ENCODE assay signal across 28 cellular contexts in the genomic region with DNA sequence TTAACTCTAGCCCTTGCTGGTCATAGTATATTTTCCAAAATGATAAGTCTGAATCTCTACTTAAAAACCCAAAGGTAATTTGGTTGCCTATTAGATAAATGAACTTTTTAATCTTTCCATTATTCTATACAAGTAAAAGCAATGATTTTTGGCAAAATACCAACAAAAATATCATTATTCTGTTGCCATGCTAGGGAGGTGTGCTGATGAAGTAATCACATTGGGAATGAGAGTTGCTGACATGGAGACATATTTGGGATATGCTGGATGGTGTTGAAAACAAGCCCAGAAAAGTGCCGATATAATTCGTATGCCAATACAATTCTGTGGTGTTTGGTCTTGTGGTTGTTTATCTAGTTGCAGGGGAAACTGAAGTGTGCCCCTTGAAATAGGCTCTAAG.
"Had no signal": no experiment of that assay in that cellular context is flagged by ENCODE, and none has a peak within 500 bp of the region (broad histone marks: within the 10 kb centered on the region; RNA-seq: fewer than 3 reads in every experiment).

No MANE protein-coding gene starts in this region.

- H3K4me3 ChIP-seq: coronary artery had no signal

- H3K27me3 ChIP-seq: brain microvascular endothelial cell had no signal

- DNase-seq: activated B cell treated with CpG ODN at 0.5 μM for 24 hours; activated CD4-positive, alpha-beta T cell treated with anti-CD3 and anti-CD28 coated beads for 48 hours; activated CD4-positive, alpha-beta T cell treated with anti-CD3 and anti-CD28 coated beads, Interleukin-2, amount 50 U/mL, for 1 hour; activated CD4-positive, alpha-beta T cell treated with anti-CD3 and anti-CD28 coated beads, Interleukin-2, amount 50 U/mL, for 48 hours; activated CD8-positive, alpha-beta memory T cell treated with anti-CD3 and anti-CD28 coated beads for 24 hours; activated CD8-positive, alpha-beta T cell treated with anti-CD3 and anti-CD28 coated beads for 36 hours; activated effector memory CD4-positive, alpha-beta T cell treated with Interleukin-2 at 50 U/mL for 16 hours; activated gamma-delta T cell treated with Interleukin-2 at 50 U/mL for 16 hours; activated naive CD4-positive, alpha-beta T cell treated with anti-CD3 and anti-CD28 coated beads, Interleukin-2, amount 50 U/mL, for 16 hours; activated naive CD4-positive, alpha-beta T cell treated with Interleukin-2 at 50 U/mL for 16 hours; activated T-cell treated with anti-CD3 and anti-CD28 coated beads, Interleukin-2, amount 50 U/mL, for 1 hour; amniotic stem cell; anterior cingulate cortex; brain microvascular endothelial cell; effector CD8-positive, alpha-beta T cell; foreskin fibroblast; head of caudate nucleus; T-helper 1 cell; T-helper 17 cell; T1000; WERI-Rb-1 had no signal

- ATAC-seq: activated CD4-positive, CD25-positive, alpha-beta regulatory T cell treated with anti-CD3 and anti-CD28 coated beads, Interleukin-2, amount 50 U/mL, for 24 hours; activated CD8-positive, alpha-beta T cell treated with anti-CD3 and anti-CD28 coated beads for 36 hours; activated T-helper 17 cell treated with anti-CD3 and anti-CD28 coated beads, Interleukin-2, amount 50 U/mL, for 72 hours; esophagus mucosa; T-helper 17 cell had no signal

- FAIRE-seq: astrocyte, bronchial epithelial cell, endometrium had no signal

- H3K27ac ChIP-seq: brain microvascular endothelial cell, coronary artery, WERI-Rb-1 had no signal
